Comparison of ENCODE assay signal across 1 cellular context in the genomic region with DNA sequence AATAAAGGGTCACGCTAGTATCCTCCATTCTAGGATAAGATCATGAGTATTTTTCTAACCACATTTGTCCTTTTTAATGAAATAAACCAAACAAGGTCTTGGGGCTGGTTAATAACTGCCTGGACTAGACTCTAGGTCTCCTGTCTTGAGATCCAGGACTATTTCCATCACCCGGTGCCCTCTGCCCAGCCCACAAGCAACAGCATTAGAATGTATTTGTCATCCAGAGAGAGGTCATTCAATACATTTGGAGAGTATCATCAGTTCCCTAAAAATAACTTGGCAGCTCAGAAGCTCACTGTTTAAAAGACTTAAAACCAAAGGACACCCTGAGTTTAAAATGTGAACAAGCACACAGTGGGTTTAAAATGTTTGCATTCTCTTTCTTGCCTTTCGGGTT.
TF ChIP-seq lines count a peak whose summit lies in the region.

No MANE protein-coding gene starts in this region.

TF ChIP-seq in IMR-90, 13 proteins besides CTCF, POLR2A, EP300 and RAD21 (continued from another document):
- TF ChIP-seq MAZ (IDR thresholded peaks at IDR 0.05; ENCODE audit: borderline replicate concordance, low read depth, low read length) (no peak), SMC3 (IDR thresholded peaks at IDR 0.05; ENCODE audit: low read depth, low read length) (no peak), NFE2L2 (IDR thresholded peaks at IDR 0.05; ENCODE audit: low read depth, low read length) (no peak), MXI1 (IDR thresholded peaks at IDR 0.05; ENCODE audit: borderline replicate concordance, low read depth, low read length) (no peak), FOS (IDR thresholded peaks at IDR 0.05; ENCODE audit: low read depth, low read length) (no peak)
